ENCODE assay signal across 8 cellular contexts in the genomic region with DNA sequence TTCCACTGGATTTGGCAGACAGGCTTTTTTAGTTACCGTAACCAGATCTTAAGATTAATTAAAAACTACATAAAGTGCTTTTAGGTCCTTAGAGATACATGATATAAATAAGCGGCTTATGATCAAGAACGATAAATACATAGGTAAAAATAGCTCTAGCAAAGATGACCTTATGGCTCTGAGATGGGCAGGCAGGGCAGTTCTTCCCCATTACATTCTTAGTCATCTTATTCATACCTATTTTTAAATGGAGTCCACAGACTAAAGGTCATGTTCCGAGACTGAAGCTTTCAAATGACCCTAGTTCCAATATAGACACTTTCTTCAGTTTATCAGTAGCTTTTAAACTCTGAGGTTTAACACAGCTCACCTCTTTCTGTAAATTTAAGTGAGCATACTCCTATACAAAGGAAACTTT. TPM values are rescaled to one million over a fixed set of nuclear protein-coding genes. Genes with fewer than 3 reads are reported as not detected.
DNase-seq lines count a peak whose midpoint lies in the region; ATAC-seq and TF ChIP-seq lines count a peak whose summit lies in the region.
"Had no signal": no experiment of that assay in that cellular context is flagged by ENCODE, and none has a peak within 500 bp of the region (broad histone marks: within the 10 kb centered on the region; RNA-seq: fewer than 3 reads in every experiment).

No MANE protein-coding gene starts in this region.

- H3K4me1 ChIP-seq in HUES48 (ENCODE audit: control insufficient read depth, insufficient read depth, low read length) = peaks cover 42% of the 10 kb centered on the region
- H3K4me1 ChIP-seq in iPS-18a (ENCODE audit: control insufficient read depth, low read depth, low read length) = peaks cover 46% of the 10 kb centered on the region
- H3K4me1 ChIP-seq in stomach = peaks cover 58 to 67% (median 62%) of the 10 kb centered on the region in 4 donors

- peak overlapping the region; percentile 92 for H3K27ac Mint-ChIP-seq in activated naive CD8-positive, alpha-beta T cell treated with anti-CD3 and anti-CD28 coated beads for 36 hours

- no peaks in the 10 kb centered on the region for H3K27me3 ChIP-seq in HUES48 (ENCODE audit: control insufficient read depth, insufficient read depth, low read length)
- no peaks in the 10 kb centered on the region for H3K27me3 ChIP-seq in iPS-18a (ENCODE audit: control insufficient read depth, insufficient read depth, low read length)
- no peaks in the 10 kb centered on the region for H3K27me3 ChIP-seq in stomach

- peaks cover 3% of the 10 kb centered on the region for H3K9me3 Mint-ChIP-seq in activated naive CD8-positive, alpha-beta T cell treated with anti-CD3 and anti-CD28 coated beads for 36 hours

- intact Hi-C loops in stomach (cut with DNase I; ENCODE audit: low total_unique reads) = no loop called here

- no peak for DNase-seq in activated naive CD8-positive, alpha-beta T cell treated with anti-CD3 and anti-CD28 coated beads for 36 hours
- DNase-seq in stomach (no peak), DMS153 (lab: John Stamatoyannopoulos, UW) (no peak)

- H3K4me3 ChIP-seq in HUES48 (ENCODE audit: low read depth, low read length) = peak overlapping the region; percentile 89
- H3K4me3 ChIP-seq in iPS-18a (ENCODE audit: low read length) = peak overlapping the region; percentile 94
- H3K4me3 ChIP-seq in stomach = peak overlapping the region; percentile 74 to 99 (median 88)

- no peak for TF ChIP-seq POLR2A in stomach (IDR thresholded peaks at IDR 0.05)

- no peak overlapping the region for H3K9ac ChIP-seq in HUES48 (ENCODE audit: low read depth, low read length)
- peak overlapping the region; percentile 100 for H3K9ac ChIP-seq in iPS-18a (ENCODE audit: low read length)

- H3K4me3 Mint-ChIP-seq in activated naive CD8-positive, alpha-beta T cell treated with anti-CD3 and anti-CD28 coated beads for 36 hours = peak overlapping the region; percentile 99

- no peak for ATAC-seq in HG03342 (IDR thresholded peaks at IDR 0.05; ENCODE audit: unreplicated experiment)
- ATAC-seq in HG03442 (IDR thresholded peaks at IDR 0.05; ENCODE audit: unreplicated experiment) = no peak

- TF ChIP-seq CTCF in stomach (IDR thresholded peaks at IDR 0.05) = no peak

- no peaks in the 10 kb centered on the region for H3K9me3 ChIP-seq in HUES48 (ENCODE audit: control insufficient read depth, insufficient read depth, low read length)
- no peaks in the 10 kb centered on the region for H3K9me3 ChIP-seq in iPS-18a (ENCODE audit: control insufficient read depth, low read depth, low read length)
- no peaks in the 10 kb centered on the region for H3K9me3 ChIP-seq in stomach

- peaks cover 52% of the 10 kb centered on the region for H3K4me1 Mint-ChIP-seq in activated naive CD8-positive, alpha-beta T cell treated with anti-CD3 and anti-CD28 coated beads for 36 hours

- H3K27ac ChIP-seq in HUES48 (ENCODE audit: low read depth, low read length) = peak overlapping the region; percentile 54
- no peak overlapping the region for H3K27ac ChIP-seq in iPS-18a (ENCODE audit: low read length)
- H3K27ac ChIP-seq in stomach = peak overlapping the region in 4 of 5 donors; percentile 94 to 100 (median 100)

- H3K36me3 ChIP-seq in HUES48 (ENCODE audit: control insufficient read depth, insufficient read depth, low read length) (peaks cover 73% of the 10 kb centered on the region), iPS-18a (ENCODE audit: control insufficient read depth, low read depth, low read length) (peaks cover 67% of the 10 kb centered on the region), stomach (peaks cover 60 to 75% (median 70%) of the 10 kb centered on the region in 4 donors)

- H3K36me3 Mint-ChIP-seq in activated naive CD8-positive, alpha-beta T cell treated with anti-CD3 and anti-CD28 coated beads for 36 hours = peaks cover 86% of the 10 kb centered on the region

- 11 to 23% (median 16%) methylated on average over 4 of the region's 4 CpGs for WGBS in stomach, 5 donors

- TF ChIP-seq EP300 in stomach (IDR thresholded peaks at IDR 0.05) = no peak

- peaks cover 4% of the 10 kb centered on the region for H3K27me3 Mint-ChIP-seq in activated naive CD8-positive, alpha-beta T cell treated with anti-CD3 and anti-CD28 coated beads for 36 hours

RNA-seq across cellular contexts. Expression of a gene that starts 4.3 kb away (rescaled TPM):
- total RNA-seq in activated naive CD8-positive, alpha-beta T cell treated with anti-CD3 and anti-CD28 coated beads for 36 hours = 100 to 1,000 TPM; 209 to 217 TPM
- 100 to 1,000 TPM in 4 of 5 donors, 10 to 100 TPM in 1; 87.5 to 330 (median 142) TPM for total RNA-seq in stomach
- polyA plus RNA-seq in stomach = 100 to 1,000 TPM in 2 of 3 donors, 10 to 100 TPM in 1; 77.7 to 127 (median 115) TPM

RNA-seq across cellular contexts. Expression of a gene that starts 25.9 kb away (rescaled TPM):
- under 1 TPM; 0.06 to 0.10 TPM for total RNA-seq in activated naive CD8-positive, alpha-beta T cell treated with anti-CD3 and anti-CD28 coated beads for 36 hours
- total RNA-seq in stomach = 10 to 100 TPM in 3 of 5 donors, 1 to 10 TPM in 2; 4.9 to 32.3 (median 11.7) TPM
- polyA plus RNA-seq in stomach = 10 to 100 TPM in 1 of 3 donors, 1 to 10 TPM in 2; 7.5 to 54.2 (median 8.7) TPM

RNA-seq across cellular contexts. Expression of a gene that starts 54.3 kb away (rescaled TPM):
- 100 to 1,000 TPM; 195 to 214 TPM for total RNA-seq in activated naive CD8-positive, alpha-beta T cell treated with anti-CD3 and anti-CD28 coated beads for 36 hours
- total RNA-seq in stomach = 100 to 1,000 TPM; 106 to 349 (median 133) TPM
- 100 to 1,000 TPM; 119 to 207 (median 150) TPM for polyA plus RNA-seq in stomach

RNA-seq across cellular contexts. Expression of a gene that starts 59.5 kb away (rescaled TPM):
- total RNA-seq in activated naive CD8-positive, alpha-beta T cell treated with anti-CD3 and anti-CD28 coated beads for 36 hours = not detected
- not detected for total RNA-seq in stomach
- polyA plus RNA-seq in stomach = under 1 TPM in 1 of 3 donors, not detected in 2; 0.93 TPM
- total RNA-seq: temporal lobe had no signal

Comparison
In these comparisons a context has a peak if more than half of its experiments do, and no peak if none do; other contexts are left out.
1. RNA of a gene that starts 25.9 kb away (total RNA-seq): 4.9 to 32.3 TPM in stomach; 0.06 to 0.10 TPM in activated naive CD8-positive, alpha-beta T cell treated with anti-CD3 and anti-CD28 coated beads for 36 hours; every median in the first group is over 4 times any median in the second.
2. Peak in every context shown above with its lines, with median percentiles within 50 percentile points of each other: H3K4me3 ChIP-seq.